ENCODE assay signal across 29 cellular contexts in genomic region chr3:99356681-99357080, GRCh38.
"Had no signal": no experiment of that assay in that cellular context is flagged by ENCODE, and none has a peak within 500 bp of the region (broad histone marks: within the 10 kb centered on the region; RNA-seq: fewer than 3 reads in every experiment).

No MANE protein-coding gene starts in this region.

- H3K9ac ChIP-seq: neural progenitor cell, parathyroid adenoma had no signal

- H3K4me1 ChIP-seq: neural progenitor cell, parathyroid adenoma, psoas muscle, right lobe of liver, sigmoid colon, stomach, suprapubic skin, testis, tibial artery, upper lobe of right lung, uterus had no signal

- H3K79me2 ChIP-seq: parathyroid adenoma had no signal

- H3K27me3 Mint-ChIP-seq: natural killer cell treated with Interleukin-12 subunit alpha and Interleukin-12 subunit beta and Interleukin-15 and Interleukin-18, amount 100 ng/mL, for 72 hours; progenitor cell of endocrine pancreas; stimulated activated naive B cell treated with anti-CD40 and anti-IgM and Interleukin-4, amounts not matched to agents 10 μg/mL and 1 μg/mL and 100 μg/mL, for 72 hours; stimulated activated naive CD8-positive, alpha-beta T cell treated with anti-CD3 and anti-CD28 coated beads, Interleukin-15, Interleukin-2, amounts not matched to agents 100 ng/mL and 50 ng/mL, for 24 hours; type B pancreatic cell had no signal

- H3K27ac ChIP-seq: neural progenitor cell, ovary, parathyroid adenoma, psoas muscle, right lobe of liver, sigmoid colon, stomach, suprapubic skin, testis, tibial artery, transverse colon, upper lobe of right lung, uterus had no signal

- H3K36me3 Mint-ChIP-seq: naive thymus-derived CD8-positive, alpha-beta T cell; natural killer cell treated with Interleukin-12 subunit alpha and Interleukin-12 subunit beta and Interleukin-15 and Interleukin-18, amount 100 ng/mL, for 72 hours; neural progenitor cell; stimulated activated effector memory CD8-positive, alpha-beta T cell treated with anti-CD3 and anti-CD28 coated beads, Interleukin-12 subunit alpha, Interleukin-12 subunit beta, amount 100 ng/mL, for 72 hours; stimulated activated naive B cell treated with anti-CD40 and anti-IgM and Interleukin-4, amounts not matched to agents 10 μg/mL and 1 μg/mL and 100 μg/mL, for 72 hours; type B pancreatic cell had no signal

- H2AFZ ChIP-seq: neural progenitor cell, parathyroid adenoma had no signal

- H3K4me3 ChIP-seq: neural progenitor cell, ovary, psoas muscle, right lobe of liver, sigmoid colon, stomach, suprapubic skin, testis, tibial artery, transverse colon, upper lobe of right lung, uterus had no signal

- H3K9me3 ChIP-seq: ovary, psoas muscle, right lobe of liver, sigmoid colon, stomach, suprapubic skin, testis, tibial artery, transverse colon, upper lobe of right lung, uterus had no signal

- ATAC-seq: naive thymus-derived CD8-positive, alpha-beta T cell; natural killer cell treated with Interleukin-12 subunit alpha and Interleukin-12 subunit beta and Interleukin-15 and Interleukin-18, amount 100 ng/mL, for 72 hours; psoas muscle; right cardiac atrium; right lobe of liver; stimulated activated effector memory CD8-positive, alpha-beta T cell treated with anti-CD3 and anti-CD28 coated beads, Interleukin-12 subunit alpha, Interleukin-12 subunit beta, amount 100 ng/mL, for 72 hours; stimulated activated naive B cell treated with anti-CD40 and anti-IgM and Interleukin-4, amounts not matched to agents 10 μg/mL and 1 μg/mL and 100 μg/mL, for 72 hours; upper lobe of right lung had no signal

- H3K27me3 ChIP-seq: neural progenitor cell, ovary, right lobe of liver, sigmoid colon, stomach, suprapubic skin, testis, tibial artery, transverse colon, upper lobe of right lung, uterus had no signal

- DNase-seq: naive thymus-derived CD8-positive, alpha-beta T cell; occipital lobe; ovary; posterior cingulate gyrus; psoas muscle; right cardiac atrium; right lobe of liver; sigmoid colon; small intestine; stimulated activated CD4-positive, alpha-beta T cell treated with anti-CD3 and anti-CD28 coated beads, Interleukin-15, amount 100 ng/mL, for 24 hours; stimulated activated CD4-positive, alpha-beta T cell treated with anti-CD3 and anti-CD28 coated beads, Interleukin-2, amount 100 ng/mL, for 24 hours; stimulated activated CD4-positive, alpha-beta T cell treated with anti-CD3 and anti-CD28 coated beads, Interleukin-2, amount 100 ng/mL, for 48 hours; stimulated activated CD4-positive, alpha-beta T cell treated with anti-CD3 and anti-CD28 coated beads, Interleukin-4, amount 100 ng/mL, for 24 hours; stimulated activated naive B cell treated with anti-CD40 and anti-IgM and Interleukin-4, amounts not matched to agents 10 μg/mL and 1 μg/mL and 100 μg/mL, for 72 hours; stimulated activated naive CD4-positive, alpha-beta T cell treated with Interleukin-2 at 50 U/mL for 16 hours; stomach; testis; tibial artery; transverse colon; upper lobe of right lung; uterus had no signal

- H3K9me3 Mint-ChIP-seq: neural progenitor cell, type B pancreatic cell had no signal

- H3K4me3 Mint-ChIP-seq: naive thymus-derived CD8-positive, alpha-beta T cell; natural killer cell treated with Interleukin-12 subunit alpha and Interleukin-12 subunit beta and Interleukin-15 and Interleukin-18, amount 100 ng/mL, for 72 hours; neural progenitor cell; stimulated activated effector memory CD8-positive, alpha-beta T cell treated with anti-CD3 and anti-CD28 coated beads, Interleukin-12 subunit alpha, Interleukin-12 subunit beta, amount 100 ng/mL, for 72 hours; stimulated activated naive B cell treated with anti-CD40 and anti-IgM and Interleukin-4, amounts not matched to agents 10 μg/mL and 1 μg/mL and 100 μg/mL, for 72 hours; stimulated activated naive CD8-positive, alpha-beta T cell treated with anti-CD3 and anti-CD28 coated beads, Interleukin-15, Interleukin-2, amounts not matched to agents 100 ng/mL and 50 ng/mL, for 24 hours; type B pancreatic cell had no signal

- H3K36me3 ChIP-seq: neural progenitor cell, ovary, right lobe of liver, sigmoid colon, stomach, suprapubic skin, tibial artery, transverse colon, upper lobe of right lung, uterus had no signal

- H3K4me2 ChIP-seq: neural progenitor cell had no signal

- H3K27ac Mint-ChIP-seq: naive thymus-derived CD8-positive, alpha-beta T cell; natural killer cell treated with Interleukin-12 subunit alpha and Interleukin-12 subunit beta and Interleukin-15 and Interleukin-18, amount 100 ng/mL, for 72 hours; neural progenitor cell; progenitor cell of endocrine pancreas; stimulated activated effector memory CD8-positive, alpha-beta T cell treated with anti-CD3 and anti-CD28 coated beads, Interleukin-12 subunit alpha, Interleukin-12 subunit beta, amount 100 ng/mL, for 72 hours; stimulated activated naive B cell treated with anti-CD40 and anti-IgM and Interleukin-4, amounts not matched to agents 10 μg/mL and 1 μg/mL and 100 μg/mL, for 72 hours; stimulated activated naive CD8-positive, alpha-beta T cell treated with anti-CD3 and anti-CD28 coated beads, Interleukin-15, Interleukin-2, amounts not matched to agents 100 ng/mL and 50 ng/mL, for 24 hours; type B pancreatic cell had no signal

- H3K4me1 Mint-ChIP-seq: naive thymus-derived CD8-positive, alpha-beta T cell; neural progenitor cell; stimulated activated effector memory CD8-positive, alpha-beta T cell treated with anti-CD3 and anti-CD28 coated beads, Interleukin-12 subunit alpha, Interleukin-12 subunit beta, amount 100 ng/mL, for 72 hours; stimulated activated naive B cell treated with anti-CD40 and anti-IgM and Interleukin-4, amounts not matched to agents 10 μg/mL and 1 μg/mL and 100 μg/mL, for 72 hours had no signal
